25 cellular contexts compared by ENCODE assay signal in the genomic region with DNA sequence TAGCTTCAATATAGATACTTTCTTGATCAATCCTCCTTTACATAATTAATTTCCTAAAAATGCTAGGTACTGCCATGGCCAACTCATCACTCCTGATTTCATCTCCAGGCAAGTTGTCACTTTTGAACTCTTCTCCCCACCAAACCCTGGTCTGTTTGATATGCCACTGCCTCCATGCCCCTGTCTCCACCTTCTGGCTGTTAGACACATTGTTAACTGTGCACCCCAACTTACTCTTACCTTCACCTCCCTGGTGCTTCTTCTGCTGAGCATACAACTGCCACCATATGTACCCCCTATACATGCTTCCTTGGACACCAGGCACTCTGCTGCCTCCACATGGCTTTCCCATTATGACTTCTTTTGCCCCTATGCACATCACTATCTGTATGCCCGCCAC. TPM values are rescaled to one million over a fixed set of nuclear protein-coding genes. Genes with fewer than 3 reads are reported as not detected.
DNase-seq lines count a peak whose midpoint lies in the region; TF ChIP-seq lines count a peak whose summit lies in the region.
"Had no signal": no experiment of that assay in that cellular context is flagged by ENCODE, and none has a peak within 500 bp of the region (broad histone marks: within the 10 kb centered on the region; RNA-seq: fewer than 3 reads in every experiment).

No MANE protein-coding gene starts in this region.

- DNase-seq in AG10803 (ENCODE audit: low read depth): no peak
- DNase-seq in HT-29 (ENCODE audit: low spot score): peak; percentile 19
- no peak for DNase-seq in WERI-Rb-1
- DNase-seq in ACHN: no peak
- no peak for DNase-seq in dermis blood vessel endothelial cell
- DNase-seq in COR-L47 (lab: John Stamatoyannopoulos, UW): no peak
- no peak for DNase-seq in posterior vena cava (ENCODE audit: low spot score)
- DNase-seq: activated CD4-positive, alpha-beta T cell treated with anti-CD3 and anti-CD28 coated beads, Interleukin-2, amount 50 U/mL, for 4 hours; activated effector memory CD4-positive, alpha-beta T cell treated with anti-CD3 and anti-CD28 coated beads, Interleukin-2, amount 50 U/mL, for 16 hours; cerebellar nuclear complex; foreskin fibroblast; GM23248; hippocampal formation; KG1; left ventricle myocardium inferior; NCI-H1092; NCI-H1930; nephron progenitor cell; posterior cingulate gyrus; stimulated activated CD8-positive, alpha-beta memory T cell treated with anti-CD3 and anti-CD28 coated beads, Interleukin-4, amount 100 ng/mL, for 48 hours; upper lobe of left lung had no signal

- H3K36me3 ChIP-seq in WERI-Rb-1: no peaks in the 10 kb centered on the region
- H3K36me3 ChIP-seq: BLaER1, left ventricle myocardium inferior, upper lobe of left lung had no signal

- no peaks in the 10 kb centered on the region for H3K9me3 ChIP-seq in WERI-Rb-1 (ENCODE audit: severe bottlenecking)
- H3K9me3 ChIP-seq: A549, BLaER1, left ventricle myocardium inferior, upper lobe of left lung had no signal

- in situ Hi-C loops in ACHN (cut with HindIII; ENCODE audit: low pct_ligation_motif_present, low pct_unique_long_range_greater_than_20kb, low sequenced_read_pairs): no loop called here

- intact Hi-C loops in posterior vena cava (cut with DNase I): no loop called here

- H3K27ac ChIP-seq in WERI-Rb-1: no peak overlapping the region
- H3K27ac ChIP-seq: A549, BLaER1, GM23248, left ventricle myocardium inferior, upper lobe of left lung, VCaP had no signal

- peak; percentile 11; the same call in 1 of the 2 replicates for TF ChIP-seq CTCF in AG10803 (conservative IDR thresholded peaks at IDR 0.05; ENCODE audit: low read length)
- TF ChIP-seq CTCF in GM12873 (IDR thresholded peaks at IDR 0.05; ENCODE audit: insufficient read depth, low read depth, low read length, missing control alignments): peak; percentile 35
- 0 out of 2 replicates have a peak, but pooled peaks have one; percentile 5 for TF ChIP-seq CTCF in WERI-Rb-1 (IDR thresholded peaks at IDR 0.05; ENCODE audit: low read depth, low read length)

- H3K4me3 ChIP-seq in AG10803 (ENCODE audit: low read length) (no peak overlapping the region), WERI-Rb-1 (ENCODE audit: low read depth, low read length) (no peak overlapping the region)
- H3K4me3 ChIP-seq: A549, BLaER1, GM23248, left ventricle myocardium inferior, upper lobe of left lung had no signal

- no peaks in the 10 kb centered on the region for H3K27me3 ChIP-seq in WERI-Rb-1 (ENCODE audit: insufficient read depth, low read depth, severe bottlenecking)
- H3K27me3 ChIP-seq: BLaER1, upper lobe of left lung had no signal

RNA-seq across cellular contexts. Expression of gene AIG1, which starts 21.8 kb away (rescaled TPM):
- total RNA-seq in HT-29 (2014; rRNA removed; shearing (Covaris generic)): 18.2 and 21.9 TPM in 2 replicates
- total RNA-seq in dermis blood vessel endothelial cell: 16.9 and 18.5 TPM in 2 replicates
- 10 to 100 TPM; 25.8 to 32.7 TPM for total RNA-seq in posterior vena cava
